12 cellular contexts compared by ENCODE assay signal in the genomic region with DNA sequence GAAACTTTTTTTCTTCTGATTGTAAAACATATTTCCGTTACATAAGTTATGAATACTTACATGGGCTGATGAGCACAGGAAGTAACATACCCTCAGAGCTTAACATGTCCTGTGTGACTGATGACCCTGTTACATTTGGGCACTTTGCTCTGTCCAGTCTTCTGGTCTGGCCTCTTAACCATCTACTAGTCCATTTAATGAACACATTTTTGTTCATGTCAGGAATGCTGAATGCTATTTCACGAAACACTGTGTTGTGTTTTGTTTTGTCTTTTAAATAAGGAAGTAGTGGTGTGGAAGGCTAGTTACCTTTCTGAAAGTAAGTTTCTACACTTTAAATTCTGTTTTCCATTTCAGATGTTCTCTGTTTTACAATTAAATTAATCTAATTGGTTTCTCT.
A peak's percentile ranks its signal among the peaks of the same experiment; 100 is the strongest.
DNase-seq lines count a peak whose midpoint lies in the region; ATAC-seq, FAIRE-seq and TF ChIP-seq lines count a peak whose summit lies in the region.
"Had no signal": no experiment of that assay in that cellular context is flagged by ENCODE, and none has a peak within 500 bp of the region (broad histone marks: within the 10 kb centered on the region; RNA-seq: fewer than 3 reads in every experiment).

No MANE protein-coding gene starts in this region.

- H3K36me3 ChIP-seq in HepG2 (replicated peaks in 1 of 2; ENCODE audit: control insufficient read depth in 1 of 2, insufficient read depth in 2 of 2, low read length in 2 of 2): peaks cover 6 to 75% of the 10 kb centered on the region in 2 experiments
- H3K36me3 ChIP-seq: pancreas had no signal

- no peaks in the 10 kb centered on the region for H3K9me3 ChIP-seq in HepG2 (ENCODE audit: low read length)
- H3K9me3 ChIP-seq: pancreas had no signal

- H3K9ac ChIP-seq in HepG2 (ENCODE audit: insufficient read depth, low read depth, low read length): no peak overlapping the region

- no peak overlapping the region for H2AFZ ChIP-seq in HepG2 (ENCODE audit: low read length)

- TF ChIP-seq POLR2A in HepG2 (IDR thresholded peaks at IDR 0.05; ENCODE audit: insufficient read depth in 1 of 2, low read depth in 2 of 2, low read length in 2 of 2): no peak

- no peak for TF ChIP-seq RAD21 in HepG2 (CRISPR knock-in tag; IDR thresholded peaks at IDR 0.05)

- peaks cover 5% of the 10 kb centered on the region; the same call in 1 of the 2 replicates for H3K4me1 ChIP-seq in HepG2 (ENCODE audit: insufficient read depth, low read length)

- TF ChIP-seq EP300 in HepG2 (IDR thresholded peaks at IDR 0.05; ENCODE audit: low read depth in 2 of 2, low read length in 2 of 2): no peak
- no peak for TF ChIP-seq EP300 in HepG2 (CRISPR knock-in tag; IDR thresholded peaks at IDR 0.05; ENCODE audit: borderline replicate concordance)

- CTCF ChIA-PET in HepG2 (lab: Yijun Ruan, JAX; ENCODE audit: low intra/inter-chr PET ratio, low total read pairs): no interaction called here

- H3K79me2 ChIP-seq in HepG2 (ENCODE audit: insufficient read depth, low read length): peaks cover 47% of the 10 kb centered on the region

- no peak for FAIRE-seq in HepG2 (lab: Jason Lieb, UNC)
- FAIRE-seq: HTR-8/SVneo had no signal

- H3K27me3 ChIP-seq in HepG2 (ENCODE audit: control insufficient read depth in 1 of 2, insufficient read depth in 2 of 2, low read length in 2 of 2): no peaks in the 10 kb centered on the region
- H3K27me3 ChIP-seq: pancreas had no signal

- POLR2A ChIA-PET in HepG2 (lab: Yijun Ruan, JAX): no interaction called here

- intact Hi-C loops in HepG2 (cut with micrococcal nuclease; ENCODE audit: unreplicated experiment): no loop called here

- in situ Hi-C loops in HepG2 (cut with HindIII; ENCODE audit: extremely low pct_ligation_motif_present, low pct_unique_long_range_greater_than_20kb): no loop called here

- ATAC-seq in GM18868 (IDR thresholded peaks at IDR 0.05; ENCODE audit: unreplicated experiment): peak; percentile 38
- ATAC-seq in GM21619 (IDR thresholded peaks at IDR 0.05; ENCODE audit: unreplicated experiment): peak; percentile 59
- ATAC-seq in HG03457 (IDR thresholded peaks at IDR 0.05; ENCODE audit: unreplicated experiment): peak; percentile 36
- no peak for ATAC-seq in HepG2
- ATAC-seq: pancreas had no signal

- no TSS peak for BruUV-seq in HepG2 (replicated peaks; lab: Mats Ljungman, UMichigan)

- TF ChIP-seq CTCF in HepG2 (CRISPR knock-in tag; IDR thresholded peaks at IDR 0.05): no peak

- no peak overlapping the region for H3K4me2 ChIP-seq in HepG2 (ENCODE audit: low read depth, low read length)

- no peak overlapping the region for H3K4me3 ChIP-seq in HepG2 (replicated peaks in 1 of 3; ENCODE audit: insufficient read depth in 1 of 3, low read depth in 2 of 3, low read length in 3 of 3)
- H3K4me3 ChIP-seq: pancreas had no signal

- WGBS in HepG2 (ENCODE audit: low lambda C conversion rate): 95% methylated on average over 2 of the region's 2 CpGs

- peaks cover 15% of the 10 kb centered on the region; the same call in 1 of the 2 replicates for H4K20me1 ChIP-seq in HepG2 (ENCODE audit: insufficient read depth, low read length)

- DNase-seq in HepG2 (ENCODE audit: low spot score) (no peak), NCI-H1417 treated with DMSO at 0.1 percent for 48 hours (lab: John Stamatoyannopoulos, UW) (no peak), COR-L47 (lab: John Stamatoyannopoulos, UW) (no peak), putamen (ENCODE audit: low spot score) (no peak), SKM-1 treated with dmso at 0.1 percent for 144 hours (lab: John Stamatoyannopoulos, UW; ENCODE audit: unreplicated experiment) (no peak)
- DNase-seq: activated CD4-positive, CD25-positive, alpha-beta regulatory T cell treated with anti-CD3 and anti-CD28 coated beads, Interleukin-2, amount 50 U/mL, for 72 hours; cerebellar nuclear complex; pancreas had no signal

- H3K27ac ChIP-seq in HepG2 (ENCODE audit: extremely low read length, insufficient read depth, low read length): no peak overlapping the region
- H3K27ac ChIP-seq: pancreas had no signal

TF ChIP-seq in HepG2, 621 proteins besides CTCF, POLR2A, EP300 and RAD21:
- TF ChIP-seq CEBPB (IDR thresholded peaks at IDR 0.05; ENCODE audit: borderline replicate concordance, low read depth, low read length): no peak
- no peak for TF ChIP-seq ZNF468 (CRISPR knock-in tag; IDR thresholded peaks at IDR 0.05)
- no peak for TF ChIP-seq ZNF703 (CRISPR knock-in tag; IDR thresholded peaks at IDR 0.05; ENCODE audit: borderline replicate concordance)
- peak; percentile 64 for TF ChIP-seq RBM22 (optimal IDR thresholded peaks at IDR 0.05; ENCODE audit: low read length)
